9 cellular contexts compared by ENCODE assay signal in the genomic region with DNA sequence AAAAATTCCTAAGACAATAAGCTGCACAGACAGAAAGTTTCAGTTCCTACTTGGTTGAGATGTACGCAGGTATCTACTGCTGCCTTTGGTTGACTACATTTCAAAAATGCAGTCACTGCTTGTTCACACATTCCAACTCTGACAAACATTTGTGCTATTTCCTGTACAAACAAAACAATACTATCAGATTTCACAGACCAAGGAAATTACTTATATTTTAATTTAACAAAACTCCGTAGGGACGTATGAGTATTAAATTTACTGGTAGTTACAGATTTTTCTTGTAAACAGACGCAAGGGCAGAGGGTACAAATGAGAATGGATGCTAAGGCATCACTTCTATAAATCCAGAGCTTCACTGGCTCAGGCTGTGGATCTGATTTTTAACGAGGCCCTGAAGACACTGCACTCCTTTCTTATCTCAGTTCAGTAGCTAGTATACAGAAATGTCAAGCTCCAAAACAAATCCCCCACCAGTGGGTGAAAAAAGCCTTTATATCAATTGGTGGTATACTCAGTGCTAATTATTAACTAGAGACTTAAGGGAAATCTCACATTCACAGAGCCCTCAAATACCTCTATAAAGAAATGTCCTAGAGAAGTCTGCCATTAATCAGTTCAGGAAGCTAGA. TPM values are rescaled to one million over a fixed set of nuclear protein-coding genes. Genes with fewer than 3 reads are reported as not detected.
DNase-seq lines count a peak whose midpoint lies in the region; ATAC-seq and TF ChIP-seq lines count a peak whose summit lies in the region.
"Had no signal": no experiment of that assay in that cellular context is flagged by ENCODE, and none has a peak within 500 bp of the region (broad histone marks: within the 10 kb centered on the region; RNA-seq: fewer than 3 reads in every experiment).

No MANE protein-coding gene starts in this region.

- ATAC-seq in GM21529 (IDR thresholded peaks at IDR 0.05; ENCODE audit: unreplicated experiment) (peak; percentile 67), Right ventricle myocardium superior (ENCODE audit: poor library complexity) (no peak)

- DNase-seq in AG10803 (ENCODE audit: low read depth) (peak; percentile 82), M059J (ENCODE audit: low read depth) (peak; percentile 75), fibroblast of the conjunctiva (ENCODE audit: low read depth) (peak; percentile 54), NCI-H1417 (lab: John Stamatoyannopoulos, UW) (no peak), NCI-H82 treated with DMSO at 0.1 percent for 48 hours (lab: John Stamatoyannopoulos, UW; ENCODE audit: unreplicated experiment) (no peak), Right ventricle myocardium superior (no peak), DMS79 treated with DMSO at 0.1 percent for 48 hours (lab: John Stamatoyannopoulos, UW) (no peak)
- DNase-seq: NCI-H526 treated with DMSO at 0.1 percent for 48 hours had no signal

- no peak for TF ChIP-seq CTCF in AG10803 (conservative IDR thresholded peaks at IDR 0.05; ENCODE audit: low read length)

- intact Hi-C loops in Right ventricle myocardium superior (cut with DNase I), result no loop called here

- H3K4me3 ChIP-seq in AG10803 (ENCODE audit: low read length), result no peak overlapping the region

RNA-seq across cellular contexts. Expression of a gene that starts 31.7 kb away (rescaled TPM):
- total RNA-seq in M059J (2014; rRNA removed; shearing (Covaris generic)), result 2.4 and 7.4 TPM in 2 replicates
- total RNA-seq in Right ventricle myocardium superior, result 3.3 TPM

RNA-seq across cellular contexts. Expression of a gene that starts 56.4 kb away (rescaled TPM):
- 4.0 and 4.7 TPM in 2 replicates for total RNA-seq in M059J (2014; rRNA removed; shearing (Covaris generic))
- total RNA-seq in Right ventricle myocardium superior, result 4.2 TPM

Comparison
In these comparisons a context has a peak if more than half of its experiments do, and no peak if none do; other contexts are left out.
1. DNase-seq: peak in AG10803 (single experiment), M059J (single experiment) and fibroblast of the conjunctiva (single experiment); none in NCI-H1417 (0 of 3), NCI-H82 treated with DMSO at 0.1 percent for 48 hours (single experiment), Right ventricle myocardium superior (single experiment) and DMS79 treated with DMSO at 0.1 percent for 48 hours (single experiment).